ENCODE assay signal across 8 cellular contexts in genomic region chr22:21937041-21937820, GRCh38. TPM values are rescaled to one million over a fixed set of nuclear protein-coding genes. Genes with fewer than 3 reads are reported as not detected.
DNase-seq lines count a peak whose midpoint lies in the region; ATAC-seq and TF ChIP-seq lines count a peak whose summit lies in the region.

No MANE protein-coding gene starts in this region.

- no peaks in the 10 kb centered on the region for H3K36me3 ChIP-seq in colonic mucosa
- peaks cover 3% of the 10 kb centered on the region for H3K36me3 ChIP-seq in mucosa of stomach (ENCODE audit: control insufficient read depth, insufficient read depth, low read length)
- H3K36me3 ChIP-seq in aorta (ENCODE audit: control insufficient read depth in 1 of 2, insufficient read depth in 2 of 2, low read length in 1 of 2) = no peaks in the 10 kb centered on the region

- no peaks in the 10 kb centered on the region for H3K27me3 ChIP-seq in colonic mucosa
- no peaks in the 10 kb centered on the region for H3K27me3 ChIP-seq in mucosa of stomach (ENCODE audit: control insufficient read depth, insufficient read depth, low read length)
- no peaks in the 10 kb centered on the region for H3K27me3 ChIP-seq in aorta (ENCODE audit: control insufficient read depth in 1 of 2, insufficient read depth in 2 of 2, low read length in 1 of 2)

- ATAC-seq in Right ventricle myocardium superior (ENCODE audit: poor library complexity) (no peak), Right ventricle myocardium inferior (no peak), aorta (ENCODE audit: low FRiP score) (peak; percentile 5), HG03442 (IDR thresholded peaks at IDR 0.05; ENCODE audit: unreplicated experiment) (no peak)

- H3K4me3 ChIP-seq in colonic mucosa (peak overlapping the region; percentile 80), mucosa of stomach (ENCODE audit: low read length) (peak overlapping the region; percentile 93), aorta (ENCODE audit: low read length in 2 of 2) (no peak overlapping the region)

- no peak for TF ChIP-seq CTCF in colonic mucosa (IDR thresholded peaks at IDR 0.05)

- WGBS in aorta, 2 donors = 27 to 29% methylated on average over 20 of the region's 20 CpGs

- peak overlapping the region; percentile 64 to 89 for H3K9ac ChIP-seq in colonic mucosa (ENCODE audit: low read depth in 2 of 2, low read length in 2 of 2)
- peak overlapping the region; percentile 77 for H3K9ac ChIP-seq in mucosa of stomach (ENCODE audit: low read length)

- H3K27ac ChIP-seq in colonic mucosa (peak overlapping the region; percentile 95), aorta (ENCODE audit: low read depth in 1 of 2, low read length in 2 of 2) (peak overlapping the region; percentile 57 to 91)

- no peaks in the 10 kb centered on the region for H3K9me3 ChIP-seq in colonic mucosa
- H3K9me3 ChIP-seq in mucosa of stomach (ENCODE audit: control insufficient read depth, low read length) = no peaks in the 10 kb centered on the region
- H3K9me3 ChIP-seq in aorta (ENCODE audit: control insufficient read depth, low read length) = no peaks in the 10 kb centered on the region

- peak; percentile 64 for DNase-seq in Right ventricle myocardium superior
- DNase-seq in Right ventricle myocardium inferior (ENCODE audit: missing footprints) = no peak
- peak; percentile 40 for DNase-seq in colonic mucosa
- DNase-seq in aorta = peak in 1 of 2 donors; percentile 75
- DNase-seq in NCI-H1436 treated with DMSO at 0.1 percent for 48 hours (lab: John Stamatoyannopoulos, UW) = no peak
- no peak for DNase-seq in NCI-H1694 treated with DMSO at 0.1 percent for 48 hours (lab: John Stamatoyannopoulos, UW)

- H3K4me1 ChIP-seq in colonic mucosa = peaks cover 18% of the 10 kb centered on the region
- peaks cover 36% of the 10 kb centered on the region for H3K4me1 ChIP-seq in mucosa of stomach (ENCODE audit: control insufficient read depth, insufficient read depth, low read length)
- no peaks in the 10 kb centered on the region for H3K4me1 ChIP-seq in aorta (ENCODE audit: control insufficient read depth in 1 of 2, insufficient read depth in 2 of 2, low read length in 2 of 2)

- intact Hi-C loops in Right ventricle myocardium superior (cut with DNase I) = no loop called here
- intact Hi-C loops in Right ventricle myocardium inferior (cut with DNase I) = no loop called here
- intact Hi-C loops in colonic mucosa (cut with DNase I) = loop anchor here (5.0 kb wide), 1 partner anchor 225 kb away; no protein-coding TSS in a partner anchor
- intact Hi-C loops in aorta (cut with DNase I) = loop anchor here (5.0 to 10.0 kb wide), 4 partner anchors 72 to 270 kb away; partner anchors contain the start of genes MAPK1 (in 1 of the 2) and PPIL2 (in 1 of the 2)

RNA-seq across cellular contexts. Expression of gene PPM1F, which starts 15.4 kb away (rescaled TPM):
- 19.3 TPM for total RNA-seq in Right ventricle myocardium superior
- total RNA-seq in Right ventricle myocardium inferior = 18.9 TPM
- total RNA-seq in colonic mucosa = 10 to 100 TPM in 1 of 2 donors, 1 to 10 TPM in 1; 9.5 to 15.3 TPM
- 10 to 100 TPM; 50.3 to 65.1 TPM for total RNA-seq in aorta
- polyA plus RNA-seq in aorta = 10 to 100 TPM in 1 of 2 donors, 1 to 10 TPM in 1; 5.9 to 13.8 TPM

RNA-seq across cellular contexts. Expression of gene TOP3B, which starts 45.4 kb away (rescaled TPM):
- total RNA-seq in Right ventricle myocardium superior (9.0 TPM), Right ventricle myocardium inferior (10.4 TPM), colonic mucosa (10 to 100 TPM; 20.1 to 37.4 TPM), aorta (10 to 100 TPM; 24.8 to 37.2 TPM)
- 10 to 100 TPM in 1 of 2 donors, 1 to 10 TPM in 1; 7.4 to 18.2 TPM for polyA plus RNA-seq in aorta

Comparison
In these comparisons a context has a peak if more than half of its experiments do, and no peak if none do; other contexts are left out.
1. DNase-seq: peak in Right ventricle myocardium superior (single experiment) and colonic mucosa (single experiment); none in Right ventricle myocardium inferior (single experiment), NCI-H1436 treated with DMSO at 0.1 percent for 48 hours (single experiment) and NCI-H1694 treated with DMSO at 0.1 percent for 48 hours (single experiment).
2. H3K4me3 ChIP-seq: peak in colonic mucosa (single experiment) and mucosa of stomach (single experiment); none in aorta (0 of 2).
3. intact Hi-C loops: an anchor here in colonic mucosa (5.0 kb wide) and aorta (5.0 to 10.0 kb wide); none called in Right ventricle myocardium superior and Right ventricle myocardium inferior.